In the genomic region with DNA sequence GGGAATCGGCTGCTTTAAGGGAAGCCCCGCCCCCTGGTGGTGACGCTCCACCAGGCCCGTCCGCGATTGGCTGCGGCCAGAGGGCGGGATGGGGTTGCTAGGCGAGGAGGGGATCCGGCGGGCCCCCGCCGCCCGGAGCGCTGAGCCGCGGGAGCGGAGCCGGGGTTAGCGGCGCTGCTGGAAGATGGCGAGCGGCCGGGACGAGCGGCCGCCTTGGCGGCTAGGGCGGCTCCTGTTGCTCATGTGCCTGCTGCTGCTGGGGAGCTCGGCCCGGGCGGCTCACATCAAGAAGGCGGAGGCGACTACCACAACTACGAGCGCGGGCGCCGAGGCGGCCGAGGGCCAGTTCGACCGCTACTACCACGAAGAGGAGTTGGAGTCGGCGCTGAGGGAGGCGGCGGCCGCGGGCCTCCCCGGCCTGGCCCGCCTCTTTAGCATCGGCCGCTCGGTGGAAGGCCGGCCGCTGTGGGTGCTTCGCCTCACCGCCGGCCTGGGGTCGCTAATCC, we compare ENCODE assay signal across 8 cellular contexts. TPM values are rescaled to one million over a fixed set of nuclear protein-coding genes. Genes with fewer than 3 reads are reported as not detected.
DNase-seq lines count a peak whose midpoint lies in the region; ATAC-seq lines count a peak whose summit lies in the region.

A gene (plus strand): TSS at position 131 of the 506 bp plus-strand sequence. CDS start 54 bp downstream, at position 185.

- H3K4me2 ChIP-seq in BLaER1, result peak within 1 kb of the TSS; percentile 92

- H3K4me3 ChIP-seq in BLaER1, result peak within 1 kb of the TSS; percentile 92

- H3K4me1 ChIP-seq in BLaER1, result peaks cover 41% of the 10 kb centered on the region

- peaks cover 36% of the 10 kb centered on the region for H3K27me3 ChIP-seq in BLaER1

- peak within 1 kb of the TSS; percentile 52; the same call in 1 of the 2 replicates for H3K27ac ChIP-seq in BLaER1

- peak; percentile 95 for DNase-seq in NCI-H748 (lab: John Stamatoyannopoulos, UW; ENCODE audit: unreplicated experiment)
- DNase-seq in activated CD4-positive, alpha-beta T cell treated with anti-CD3 and anti-CD28 coated beads, Interleukin-2, amount 50 U/mL, for 1 hour, result peak; percentile 98
- peak; percentile 94 for DNase-seq in dedifferentiated amniotic fluid mesenchymal stem cell (ENCODE audit: extremely low spot score)
- DNase-seq in left lobe of liver (ENCODE audit: low spot score), result peak; percentile 98
- DNase-seq in stimulated activated CD4-positive, alpha-beta T cell treated with anti-CD3 and anti-CD28 coated beads, Interleukin-2, amount 100 ng/mL, for 24 hours, result peak; percentile 98

- ATAC-seq in GM19324 (IDR thresholded peaks at IDR 0.05; ENCODE audit: low FRiP score, unreplicated experiment) (peak; percentile 88), HG03521 (IDR thresholded peaks at IDR 0.05; ENCODE audit: unreplicated experiment) (peak; percentile 88), left lobe of liver (peak; percentile 97)

- H3K9me3 ChIP-seq in BLaER1, result no peaks in the 10 kb centered on the region

- H3K9ac ChIP-seq in BLaER1, result peak within 1 kb of the TSS; percentile 84

- no peaks in the 10 kb centered on the region for H3K36me3 ChIP-seq in BLaER1

- peaks cover 48% of the 10 kb centered on the region for H4K20me1 ChIP-seq in BLaER1

RNA-seq across cellular contexts. Expression of the gene that starts here (rescaled TPM):
- 33.8 TPM for total RNA-seq in left lobe of liver

Comparison
In these comparisons a context has a peak if more than half of its experiments do, and no peak if none do; other contexts are left out.
1. Peak in every context shown above with its lines: DNase-seq, ATAC-seq, H3K4me3 ChIP-seq and H3K27ac ChIP-seq.